16 cellular contexts compared by ENCODE assay signal in the genomic region with DNA sequence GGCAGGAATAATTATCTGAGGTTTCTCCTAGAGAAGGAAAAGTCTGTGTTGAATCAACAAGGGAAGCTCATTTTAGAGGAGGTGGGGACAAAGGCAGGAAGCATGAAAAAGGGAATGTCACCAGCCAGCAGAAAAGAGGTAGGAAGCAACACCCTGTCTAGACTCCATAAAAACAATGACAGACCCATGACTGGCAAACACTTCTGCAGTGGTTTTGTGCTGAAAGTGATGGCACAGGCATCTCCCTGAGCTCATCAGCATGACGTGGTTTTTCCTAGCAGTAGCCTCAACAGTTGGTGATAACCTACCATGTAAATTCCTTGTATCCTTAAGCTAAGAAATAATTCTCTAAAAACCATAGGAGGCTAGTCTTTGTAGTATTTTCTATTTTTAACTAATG.
DNase-seq lines count a peak whose midpoint lies in the region; ATAC-seq and TF ChIP-seq lines count a peak whose summit lies in the region.
"Had no signal": no experiment of that assay in that cellular context is flagged by ENCODE, and none has a peak within 500 bp of the region (broad histone marks: within the 10 kb centered on the region; RNA-seq: fewer than 3 reads in every experiment).

No MANE protein-coding gene starts in this region.

- H3K36me3 ChIP-seq in SJCRH30 (no peaks in the 10 kb centered on the region), Peyer's patch (no peaks in the 10 kb centered on the region)
- H3K36me3 ChIP-seq: BE2C had no signal

- H3K27ac ChIP-seq in SJCRH30 (peak overlapping the region; percentile 83), Peyer's patch (no peak overlapping the region)
- H3K27ac ChIP-seq: psoas muscle had no signal

- H3K4me1 ChIP-seq in SJCRH30 = peaks cover 30% of the 10 kb centered on the region
- H3K4me1 ChIP-seq in Peyer's patch = peaks cover 0 to 9% (median 0%) of the 10 kb centered on the region in 4 donors
- H3K4me1 ChIP-seq: BE2C, psoas muscle had no signal

- H3K4me3 ChIP-seq in SJCRH30 = peak overlapping the region; percentile 2; the same call in 1 of the 2 replicates
- no peak overlapping the region for H3K4me3 ChIP-seq in Peyer's patch
- H3K4me3 ChIP-seq: psoas muscle had no signal

- H3K9me3 ChIP-seq in SJCRH30 (replicated peaks) (no peaks in the 10 kb centered on the region), Peyer's patch (no peaks in the 10 kb centered on the region)
- H3K9me3 ChIP-seq: BE2C, psoas muscle had no signal

- TF ChIP-seq CTCF in Peyer's patch (IDR thresholded peaks at IDR 0.05) = no peak

- no peaks in the 10 kb centered on the region for H3K27me3 ChIP-seq in SJCRH30
- no peaks in the 10 kb centered on the region for H3K27me3 ChIP-seq in Peyer's patch
- H3K27me3 ChIP-seq: BE2C had no signal

- no peak for ATAC-seq in GM18519 (IDR thresholded peaks at IDR 0.05; ENCODE audit: low FRiP score, unreplicated experiment)
- ATAC-seq in GM21717 (IDR thresholded peaks at IDR 0.05; ENCODE audit: unreplicated experiment) = no peak
- ATAC-seq in GM21447 (IDR thresholded peaks at IDR 0.05; ENCODE audit: unreplicated experiment) = no peak
- ATAC-seq: natural killer cell, psoas muscle had no signal

- peak; percentile 6 for DNase-seq in AG08395 (ENCODE audit: low spot score)
- DNase-seq in HCEC 1CT = peak; percentile 29
- peak; percentile 63 to 73 for DNase-seq in SJCRH30
- peak; percentile 64 for DNase-seq in islet precursor cell
- DNase-seq in Peyer's patch = no peak
- DNase-seq: activated B cell treated with CpG ODN at 0.5 μM for 24 hours; activated naive CD4-positive, alpha-beta T cell treated with anti-CD3 and anti-CD28 coated beads, Interleukin-2, amount 10 ng/mL, durations not matched to agents 7 days and 5 days; BE2C; central memory CD4-positive, alpha-beta T cell; DMS79 treated with DMSO at 0.1 percent for 48 hours; natural killer cell; psoas muscle; stimulated activated CD4-positive, alpha-beta T cell treated with anti-CD3 and anti-CD28 coated beads, Interleukin-2, amount 100 ng/mL, for 24 hours had no signal

- no peak for TF ChIP-seq POLR2A in Peyer's patch (IDR thresholded peaks at IDR 0.05)

Comparison
In these comparisons a context has a peak if more than half of its experiments do, and no peak if none do; other contexts are left out.
1. DNase-seq: peak in AG08395 (single experiment), HCEC 1CT (single experiment), SJCRH30 (2 of 2) and islet precursor cell (single experiment); none in Peyer's patch (0 of 3).